ENCODE assay signal across 6 cellular contexts in the genomic region with DNA sequence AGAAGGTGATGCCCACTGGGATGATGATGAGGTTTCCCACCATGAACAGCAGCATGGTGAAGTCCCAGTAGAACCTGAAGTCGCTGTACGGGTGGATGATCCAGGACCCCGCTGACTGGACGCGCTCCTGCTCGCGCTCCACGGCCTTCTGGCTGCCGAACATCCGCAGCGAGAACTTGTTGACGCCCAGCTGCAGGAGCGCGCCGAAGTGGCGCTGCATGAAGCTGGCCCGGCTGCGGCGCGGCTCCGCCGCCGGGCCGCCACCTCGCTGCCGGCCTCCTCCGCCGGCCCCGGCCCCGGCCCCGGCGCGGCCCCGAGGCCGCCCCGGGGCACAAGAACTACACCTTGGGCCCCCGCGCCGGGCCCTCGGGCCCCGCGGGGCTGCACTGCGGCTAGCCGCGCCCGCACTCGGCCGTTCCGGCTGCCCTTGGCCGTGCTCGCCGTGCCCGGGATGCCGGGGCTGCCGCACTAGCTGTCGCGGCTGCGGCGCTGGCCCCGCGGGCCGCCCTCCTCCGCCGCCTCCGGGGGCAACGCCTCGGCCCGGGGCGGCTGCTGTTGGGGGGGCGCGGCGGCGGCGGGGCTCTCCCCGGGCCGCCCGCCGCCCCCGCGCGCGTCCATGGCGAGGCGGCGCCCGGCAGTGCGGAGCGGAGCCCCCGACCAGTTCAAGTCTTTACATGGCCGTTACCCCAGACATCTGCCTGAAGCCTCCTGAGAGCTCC.
DNase-seq lines count a peak whose midpoint lies in the region; ATAC-seq and TF ChIP-seq lines count a peak whose summit lies in the region.
"Not testable (repeated sequence)": the region's sequence is repeated elsewhere in the genome, so short reads cannot be mapped to it uniquely, and the experiment has no call there.

No MANE protein-coding gene starts in this region.

- peak; percentile 18 for ATAC-seq in GM23338
- ATAC-seq in T-helper 17 cell: peak; percentile 52
- peak; percentile 53 to 58 for ATAC-seq in activated T-cell treated with anti-CD3 and anti-CD28 coated beads, Interleukin-2, amount 50 U/mL, for 4 hours
- peak; percentile 29 for ATAC-seq in gastroesophageal sphincter
- peak in 2 of 3 donors; percentile 54 to 72 for ATAC-seq in natural killer cell
- ATAC-seq in stimulated activated effector memory CD8-positive, alpha-beta T cell treated with anti-CD3 and anti-CD28 coated beads, Interleukin-12 subunit alpha, Interleukin-12 subunit beta, amount 100 ng/mL, for 72 hours: peak; percentile 37

- not testable (repeated sequence) for H3K27ac ChIP-seq in GM23338 (ENCODE audit: low read depth); gastroesophageal sphincter

- H3K27me3 ChIP-seq in GM23338 (ENCODE audit: insufficient read depth) (peaks cover 25% of the 10 kb centered on the region), gastroesophageal sphincter (peaks cover 12% of the 10 kb centered on the region)

- H3K9me3 Mint-ChIP-seq in GM23338; activated T-cell treated with anti-CD3 and anti-CD28 coated beads, Interleukin-2, amount 50 U/mL, for 4 hours; natural killer cell; stimulated activated effector memory CD8-positive, alpha-beta T cell treated with anti-CD3 and anti-CD28 coated beads, Interleukin-12 subunit alpha, Interleukin-12 subunit beta, amount 100 ng/mL, for 72 hours: not testable (repeated sequence)

- TF ChIP-seq EP300 in gastroesophageal sphincter (IDR thresholded peaks at IDR 0.05): not testable (repeated sequence)

- not testable (repeated sequence) for H3K79me2 ChIP-seq in GM23338 (replicated peaks; ENCODE audit: insufficient read depth)

- not testable (repeated sequence) for H3K4me1 Mint-ChIP-seq in GM23338; T-helper 17 cell; activated T-cell treated with anti-CD3 and anti-CD28 coated beads, Interleukin-2, amount 50 U/mL, for 4 hours (ENCODE audit: low read depth); natural killer cell; stimulated activated effector memory CD8-positive, alpha-beta T cell treated with anti-CD3 and anti-CD28 coated beads, Interleukin-12 subunit alpha, Interleukin-12 subunit beta, amount 100 ng/mL, for 72 hours

- not testable (repeated sequence) for H3K36me3 Mint-ChIP-seq in GM23338 (ENCODE audit: low read depth); T-helper 17 cell (ENCODE audit: low read depth); activated T-cell treated with anti-CD3 and anti-CD28 coated beads, Interleukin-2, amount 50 U/mL, for 4 hours (ENCODE audit: insufficient read depth); natural killer cell; stimulated activated effector memory CD8-positive, alpha-beta T cell treated with anti-CD3 and anti-CD28 coated beads, Interleukin-12 subunit alpha, Interleukin-12 subunit beta, amount 100 ng/mL, for 72 hours

- H3K9me2 ChIP-seq in GM23338 (ENCODE audit: insufficient read depth): not testable (repeated sequence)

- not testable (repeated sequence) for H2AFZ ChIP-seq in GM23338

- not testable (repeated sequence) for H3K4me3 ChIP-seq in GM23338, gastroesophageal sphincter

- H3K4me2 ChIP-seq in GM23338: not testable (repeated sequence)

- not testable (repeated sequence) for TF ChIP-seq POLR2A in gastroesophageal sphincter (IDR thresholded peaks at IDR 0.05)

- H3K27me3 Mint-ChIP-seq in GM23338 (ENCODE audit: insufficient read depth, low read depth, poor library complexity); T-helper 17 cell; activated T-cell treated with anti-CD3 and anti-CD28 coated beads, Interleukin-2, amount 50 U/mL, for 4 hours (ENCODE audit: low read depth); natural killer cell (ENCODE audit: low read depth in 2 of 2): not testable (repeated sequence)

- not testable (repeated sequence) for TF ChIP-seq CTCF in GM23338 (conservative IDR thresholded peaks at IDR 0.05; ENCODE audit: low read depth in 2 of 2); gastroesophageal sphincter (IDR thresholded peaks at IDR 0.05); natural killer cell (IDR thresholded peaks at IDR 0.05)

- not testable (repeated sequence) for DNase-seq in GM23338 (ENCODE audit: low spot score); T-helper 17 cell; activated T-cell treated with anti-CD3 and anti-CD28 coated beads, Interleukin-2, amount 50 U/mL, for 4 hours; natural killer cell; stimulated activated effector memory CD8-positive, alpha-beta T cell treated with anti-CD3 and anti-CD28 coated beads, Interleukin-12 subunit alpha, Interleukin-12 subunit beta, amount 100 ng/mL, for 72 hours (ENCODE audit: low spot score in 2 of 2)

- not testable (repeated sequence) for H3K27ac Mint-ChIP-seq in GM23338; T-helper 17 cell; natural killer cell; stimulated activated effector memory CD8-positive, alpha-beta T cell treated with anti-CD3 and anti-CD28 coated beads, Interleukin-12 subunit alpha, Interleukin-12 subunit beta, amount 100 ng/mL, for 72 hours

- intact Hi-C loops in natural killer cell (cut with micrococcal nuclease): not testable (repeated sequence)

- WGBS in gastroesophageal sphincter (ENCODE audit: low coverage in 1 of 2), 2 donors: no CpG with 5 or more reads among the region's 90 CpGs

- H3K36me3 ChIP-seq in GM23338 (ENCODE audit: insufficient read depth); gastroesophageal sphincter: not testable (repeated sequence)

- not testable (repeated sequence) for H3K9me3 ChIP-seq in T-helper 17 cell (ENCODE audit: control insufficient read depth, low read length, poor library complexity, severe bottlenecking); gastroesophageal sphincter

- 0 out of 3 replicates have a peak overlapping the region, but pooled peaks have one; percentile 40 for H3K4me3 Mint-ChIP-seq in GM23338
- H3K4me3 Mint-ChIP-seq in T-helper 17 cell; activated T-cell treated with anti-CD3 and anti-CD28 coated beads, Interleukin-2, amount 50 U/mL, for 4 hours; natural killer cell; stimulated activated effector memory CD8-positive, alpha-beta T cell treated with anti-CD3 and anti-CD28 coated beads, Interleukin-12 subunit alpha, Interleukin-12 subunit beta, amount 100 ng/mL, for 72 hours: not testable (repeated sequence)

- H3K4me1 ChIP-seq in GM23338 (ENCODE audit: insufficient read depth); gastroesophageal sphincter: not testable (repeated sequence)

- not testable (repeated sequence) for H3F3A ChIP-seq in GM23338 (replicated peaks; ENCODE audit: low read depth)

- H4K20me1 ChIP-seq in GM23338 (replicated peaks; ENCODE audit: insufficient read depth): not testable (repeated sequence)
